9 cellular contexts compared by ENCODE assay signal in genomic region chr11:19259487-19260345, GRCh38. TPM values are rescaled to one million over a fixed set of nuclear protein-coding genes. Genes with fewer than 3 reads are reported as not detected.
DNase-seq lines count a peak whose midpoint lies in the region; ATAC-seq, FAIRE-seq and TF ChIP-seq lines count a peak whose summit lies in the region.
"Had no signal": no experiment of that assay in that cellular context is flagged by ENCODE, and none has a peak within 500 bp of the region (broad histone marks: within the 10 kb centered on the region; RNA-seq: fewer than 3 reads in every experiment).

No MANE protein-coding gene starts in this region.

- intact Hi-C loops in psoas muscle (cut with DNase I): loop anchor here (2.0 to 5.0 kb wide), 2 partner anchors 293 kb away; no protein-coding TSS in a partner anchor

- H3K27me3 ChIP-seq in SJSA1 (replicated peaks) (no peaks in the 10 kb centered on the region), psoas muscle (ENCODE audit: insufficient read depth in 3 of 3, low read length in 2 of 3) (no peaks in the 10 kb centered on the region)

- FAIRE-seq in GM18507 (lab: Jason Lieb, UNC): peak; percentile 59

- H3K4me1 ChIP-seq in SJSA1 (replicated peaks) (no peaks in the 10 kb centered on the region), psoas muscle (no peaks in the 10 kb centered on the region)

- peak; percentile 59 to 63 for ATAC-seq in activated naive CD4-positive, alpha-beta T cell treated with anti-CD3 and anti-CD28 coated beads, Interleukin-2, amount 50 U/mL, for 72 hours
- ATAC-seq in psoas muscle (peak; percentile 63 to 90 (median 80)), HG03571 (IDR thresholded peaks at IDR 0.05; ENCODE audit: unreplicated experiment) (no peak)

- H3K27ac ChIP-seq in SJSA1: no peak overlapping the region
- H3K27ac ChIP-seq in psoas muscle: no peak overlapping the region

- no peak overlapping the region for H3K27ac Mint-ChIP-seq in activated naive CD4-positive, alpha-beta T cell treated with anti-CD3 and anti-CD28 coated beads, Interleukin-2, amount 50 U/mL, for 72 hours
- H3K27ac Mint-ChIP-seq in glutamatergic neuron (ENCODE audit: unreplicated experiment): no peak overlapping the region
- H3K27ac Mint-ChIP-seq: IgD-negative memory B cell had no signal

- H3K9me3 ChIP-seq in SJSA1 (replicated peaks) (no peaks in the 10 kb centered on the region), psoas muscle (no peaks in the 10 kb centered on the region)

- DNase-seq in AG08396 (ENCODE audit: low spot score): peak; percentile 61
- peak; percentile 30 for DNase-seq in GM18507 (ENCODE audit: extremely low spot score, insufficient read length, low read depth)
- peak; percentile 37 for DNase-seq in HS-5 (ENCODE audit: low read depth)
- DNase-seq in SJSA1 (ENCODE audit: low read depth in 1 of 2, low spot score in 2 of 2): peak; percentile 25 to 49
- peak in 1 of 2 donors; percentile 71 for DNase-seq in activated naive CD4-positive, alpha-beta T cell treated with anti-CD3 and anti-CD28 coated beads, Interleukin-2, amount 50 U/mL, for 72 hours (ENCODE audit: low spot score in 2 of 2)
- DNase-seq in glutamatergic neuron: peak; percentile 83
- peak; percentile 68 to 80 for DNase-seq in psoas muscle

- H3K36me3 ChIP-seq in SJSA1: no peaks in the 10 kb centered on the region
- H3K36me3 ChIP-seq in psoas muscle (ENCODE audit: insufficient read depth in 1 of 2, low read depth in 1 of 2): no peaks in the 10 kb centered on the region

- no peaks in the 10 kb centered on the region for H3K36me3 Mint-ChIP-seq in activated naive CD4-positive, alpha-beta T cell treated with anti-CD3 and anti-CD28 coated beads, Interleukin-2, amount 50 U/mL, for 72 hours
- H3K36me3 Mint-ChIP-seq in glutamatergic neuron (ENCODE audit: unreplicated experiment): no peaks in the 10 kb centered on the region
- H3K36me3 Mint-ChIP-seq: IgD-negative memory B cell had no signal

- no peaks in the 10 kb centered on the region for H3K4me1 Mint-ChIP-seq in glutamatergic neuron (ENCODE audit: low read depth, unreplicated experiment)
- H3K4me1 Mint-ChIP-seq: IgD-negative memory B cell had no signal

- no peak overlapping the region for H3K4me3 Mint-ChIP-seq in glutamatergic neuron (ENCODE audit: unreplicated experiment)
- H3K4me3 Mint-ChIP-seq: IgD-negative memory B cell had no signal

- peaks cover 3 to 5% of the 10 kb centered on the region in 2 donors for H3K9me3 Mint-ChIP-seq in activated naive CD4-positive, alpha-beta T cell treated with anti-CD3 and anti-CD28 coated beads, Interleukin-2, amount 50 U/mL, for 72 hours
- peaks cover 2% of the 10 kb centered on the region for H3K9me3 Mint-ChIP-seq in glutamatergic neuron (ENCODE audit: unreplicated experiment)

- peaks cover 2% of the 10 kb centered on the region for H3K27me3 Mint-ChIP-seq in glutamatergic neuron (ENCODE audit: unreplicated experiment)

- TF ChIP-seq CTCF in glutamatergic neuron (IDR thresholded peaks at IDR 0.05; ENCODE audit: partially characterized antibody, unreplicated experiment) (peak; percentile 93), psoas muscle (IDR thresholded peaks at IDR 0.05) (peak; percentile 94)

- no peak overlapping the region for H3K4me3 ChIP-seq in SJSA1
- peak overlapping the region; percentile 7 for H3K4me3 ChIP-seq in psoas muscle

- 49 to 55% (median 49%) methylated on average over 6 of the region's 6 CpGs for WGBS in psoas muscle, 3 donors

RNA-seq across cellular contexts. Expression of gene E2F8, which starts 19.0 kb away (rescaled TPM):
- total RNA-seq in SJSA1 (2014; rRNA removed; shearing (Covaris generic)): 4.2 and 8.8 TPM in 2 replicates
- total RNA-seq in activated naive CD4-positive, alpha-beta T cell treated with anti-CD3 and anti-CD28 coated beads, Interleukin-2, amount 50 U/mL, for 72 hours: 10 to 100 TPM; 24.8 to 35.8 TPM
- 0.34 TPM for total RNA-seq in glutamatergic neuron (ENCODE audit: unreplicated experiment)
- total RNA-seq in psoas muscle: 10 to 100 TPM in 1 of 4 donors, 1 to 10 TPM in 3; 1.4 to 11.6 (median 3.9) TPM
- polyA plus RNA-seq in psoas muscle: 1 to 10 TPM in 2 of 3 donors, under 1 TPM in 1; 1.00 to 1.5 (median 1.2) TPM
- polyA plus RNA-seq: IgD-negative memory B cell had no signal

RNA-seq across cellular contexts. Expression of gene CSRP3, which starts 57.9 kb away (rescaled TPM):
- total RNA-seq in SJSA1 (2014; rRNA removed; shearing (Covaris generic)): not detected in 2 replicates
- not detected for total RNA-seq in activated naive CD4-positive, alpha-beta T cell treated with anti-CD3 and anti-CD28 coated beads, Interleukin-2, amount 50 U/mL, for 72 hours
- total RNA-seq in glutamatergic neuron (ENCODE audit: unreplicated experiment): not detected
- total RNA-seq in psoas muscle: 1,000 to 10,000 TPM in 2 of 4 donors, 100 to 1,000 TPM in 2; 316 to 1,082 (median 863) TPM
- 100 to 1,000 TPM in 2 of 3 donors, 10 to 100 TPM in 1; 35.9 to 856 (median 122) TPM for polyA plus RNA-seq in psoas muscle
- polyA plus RNA-seq: IgD-negative memory B cell had no signal

Comparison
In these comparisons a context has a peak if more than half of its experiments do, and no peak if none do; other contexts are left out.
1. RNA of gene CSRP3, which starts 57.9 kb away (total RNA-seq): 316 to 1,082 TPM in psoas muscle; not detected in SJSA1, not detected in activated naive CD4-positive, alpha-beta T cell treated with anti-CD3 and anti-CD28 coated beads, Interleukin-2, amount 50 U/mL, for 72 hours and not detected in glutamatergic neuron (single experiment); every median in the first group is over 100 times any median in the second.